ENCODE assay signal across 1 cellular context in the genomic region with DNA sequence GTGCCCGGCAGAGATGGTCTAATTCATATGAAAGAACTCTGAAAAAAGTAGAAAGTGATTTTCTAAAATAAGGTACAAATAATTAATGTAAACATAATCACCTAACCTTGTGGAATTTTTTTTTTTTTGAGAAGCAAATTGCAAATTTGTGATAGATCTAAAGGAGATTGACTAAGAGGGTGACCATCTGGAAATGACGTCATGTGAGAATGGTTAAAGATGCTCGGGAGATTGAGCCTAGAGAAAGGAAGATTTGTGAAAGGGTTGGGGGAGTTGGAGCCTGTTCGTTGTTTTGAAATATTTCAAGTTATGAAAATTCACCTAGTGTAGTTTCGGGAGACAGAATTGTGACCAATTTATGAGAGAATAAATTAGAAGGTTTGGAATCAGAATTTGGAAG.
TF ChIP-seq lines count a peak whose summit lies in the region.

No MANE protein-coding gene starts in this region.

TF ChIP-seq in GM23338, 12 proteins besides CTCF, POLR2A, EP300 and RAD21 (continued from another document):
- no peak for TF ChIP-seq JUNB (IDR thresholded peaks at IDR 0.05; ENCODE audit: unreplicated experiment)
